17 cellular contexts compared by ENCODE assay signal in genomic region chr20:53859684-53860083, GRCh38.
DNase-seq lines count a peak whose midpoint lies in the region; ATAC-seq, FAIRE-seq and TF ChIP-seq lines count a peak whose summit lies in the region.
"Had no signal": no experiment of that assay in that cellular context is flagged by ENCODE, and none has a peak within 500 bp of the region (broad histone marks: within the 10 kb centered on the region; RNA-seq: fewer than 3 reads in every experiment).

No MANE protein-coding gene starts in this region.

- H3K36me3 Mint-ChIP-seq in GM23338 (ENCODE audit: low read depth) = 0 out of 3 replicates have a peak, but pooled peaks cover 3% of the 10 kb centered on the region
- no peaks in the 10 kb centered on the region for H3K36me3 Mint-ChIP-seq in activated T-cell treated with anti-CD3 and anti-CD28 coated beads, Interleukin-2, amount 50 U/mL, for 4 hours (ENCODE audit: insufficient read depth)

- peaks cover 38% of the 10 kb centered on the region for H3K4me1 Mint-ChIP-seq in GM23338
- peaks cover 28% of the 10 kb centered on the region for H3K4me1 Mint-ChIP-seq in activated T-cell treated with anti-CD3 and anti-CD28 coated beads, Interleukin-2, amount 50 U/mL, for 4 hours (ENCODE audit: low read depth)

- H3K9me3 Mint-ChIP-seq in GM23338 = peaks cover 3% of the 10 kb centered on the region; the same call in 1 of the 3 replicates
- no peaks in the 10 kb centered on the region for H3K9me3 Mint-ChIP-seq in activated T-cell treated with anti-CD3 and anti-CD28 coated beads, Interleukin-2, amount 50 U/mL, for 4 hours
- H3K9me3 Mint-ChIP-seq: activated CD4-positive, alpha-beta T cell treated with anti-CD3 and anti-CD28 coated beads, Interleukin-2, amount 10 ng/mL, durations not matched to agents 24 days and 14 days; activated naive CD8-positive, alpha-beta T cell treated with anti-CD3 and anti-CD28 coated beads, Interleukin-2, amount 10 ng/mL, durations not matched to agents 7 days and 5 days had no signal

- POLR2A ChIA-PET in K562 (lab: Yijun Ruan, JAX) = interaction anchor here (0.7 to 1.0 kb wide), 2 partner anchors 12 to 13 kb away, joined by 3 read pairs; no protein-coding TSS in a partner anchor

- H3K27me3 ChIP-seq in GM23338 (ENCODE audit: insufficient read depth) (no peaks in the 10 kb centered on the region), K562 (ENCODE audit: control insufficient read depth in 2 of 2, insufficient read depth in 2 of 2, low read length in 2 of 2) (no peaks in the 10 kb centered on the region), keratinocyte (ENCODE audit: control insufficient read depth, extremely low read depth, insufficient read depth, low read length) (no peaks in the 10 kb centered on the region)
- H3K27me3 ChIP-seq: cardiac muscle cell, neutrophil had no signal

- FAIRE-seq in K562 (lab: Jason Lieb, UNC) = peak; percentile 29
- FAIRE-seq in keratinocyte (lab: Jason Lieb, UNC) = no peak

- BruUV-seq in K562 (replicated peaks; lab: Mats Ljungman, UMichigan) = no TSS peak

- peaks cover 9% of the 10 kb centered on the region for H3K27me3 Mint-ChIP-seq in GM23338 (ENCODE audit: insufficient read depth, low read depth, poor library complexity)
- H3K27me3 Mint-ChIP-seq in activated T-cell treated with anti-CD3 and anti-CD28 coated beads, Interleukin-2, amount 50 U/mL, for 4 hours (ENCODE audit: low read depth) = no peaks in the 10 kb centered on the region
- H3K27me3 Mint-ChIP-seq: activated CD4-positive, alpha-beta T cell treated with anti-CD3 and anti-CD28 coated beads, Interleukin-2, amount 10 ng/mL, durations not matched to agents 24 days and 14 days; activated naive CD8-positive, alpha-beta T cell treated with anti-CD3 and anti-CD28 coated beads, Interleukin-2, amount 10 ng/mL, durations not matched to agents 7 days and 5 days had no signal

- H3K9me1 ChIP-seq in K562 (ENCODE audit: control insufficient read depth, insufficient read depth, low read length) (no peaks in the 10 kb centered on the region), keratinocyte (ENCODE audit: control insufficient read depth, extremely low read depth, insufficient read depth, low read length) (no peaks in the 10 kb centered on the region)

- H3K9me2 ChIP-seq in GM23338 (ENCODE audit: insufficient read depth) = no peaks in the 10 kb centered on the region

- H4K20me1 ChIP-seq in GM23338 (replicated peaks; ENCODE audit: insufficient read depth) (no peaks in the 10 kb centered on the region), K562 (replicated peaks; ENCODE audit: control insufficient read depth, insufficient read depth, low read length) (no peaks in the 10 kb centered on the region), keratinocyte (ENCODE audit: control insufficient read depth, extremely low read depth, insufficient read depth, low read length) (no peaks in the 10 kb centered on the region)

- H3K4me1 ChIP-seq in GM23338 (ENCODE audit: insufficient read depth) (peaks cover 26% of the 10 kb centered on the region), K562 (replicated peaks in 1 of 2; ENCODE audit: control insufficient read depth in 2 of 2, insufficient read depth in 2 of 2, low read length in 2 of 2) (no peaks in the 10 kb centered on the region; a peak in 2 of 5 replicates), keratinocyte (ENCODE audit: control insufficient read depth, extremely low read depth, insufficient read depth, low read length) (peaks cover 6% of the 10 kb centered on the region)

- no peaks in the 10 kb centered on the region for H3K36me3 ChIP-seq in GM23338 (ENCODE audit: insufficient read depth)
- H3K36me3 ChIP-seq in K562 (ENCODE audit: control insufficient read depth, insufficient read depth, low read length) = no peaks in the 10 kb centered on the region
- no peaks in the 10 kb centered on the region for H3K36me3 ChIP-seq in keratinocyte (ENCODE audit: control insufficient read depth in 2 of 2, extremely low read depth in 1 of 2, insufficient read depth in 2 of 2, low read length in 2 of 2)
- H3K36me3 ChIP-seq: cardiac muscle cell, neutrophil had no signal

- TF ChIP-seq CTCF in GM23338 (conservative IDR thresholded peaks at IDR 0.05; ENCODE audit: low read depth in 2 of 2) (no peak), K562 (IDR thresholded peaks at IDR 0.05 in 2 of 3, conservative IDR thresholded peaks at IDR 0.05 in 1 of 3; ENCODE audit: insufficient read depth in 2 of 3, low read depth in 1 of 3, low read length in 3 of 3) (no peak), keratinocyte (optimal IDR thresholded peaks at IDR 0.05 in 1 of 3, IDR thresholded peaks at IDR 0.05 in 1 of 3, conservative IDR thresholded peaks at IDR 0.05 in 1 of 3; ENCODE audit: extremely low read depth in 1 of 3, insufficient read depth in 2 of 3, low read length in 3 of 3) (no peak)

- TF ChIP-seq RAD21 in K562 (CRISPR knock-in tag; conservative IDR thresholded peaks at IDR 0.05 in 1 of 2, IDR thresholded peaks at IDR 0.05 in 1 of 2) = no peak

- no peak for TF ChIP-seq POLR2A in K562 (conservative IDR thresholded peaks at IDR 0.05)

- H3K9ac ChIP-seq in K562 (ENCODE audit: insufficient read depth in 1 of 2, low read depth in 2 of 2, low read length in 2 of 2) (no peak overlapping the region), keratinocyte (ENCODE audit: control insufficient read depth, extremely low read depth, insufficient read depth, low read length) (no peak overlapping the region)

- H3K4me3 Mint-ChIP-seq in GM23338 = no peak overlapping the region
- no peak overlapping the region for H3K4me3 Mint-ChIP-seq in activated T-cell treated with anti-CD3 and anti-CD28 coated beads, Interleukin-2, amount 50 U/mL, for 4 hours
- H3K4me3 Mint-ChIP-seq: activated CD4-positive, alpha-beta T cell treated with anti-CD3 and anti-CD28 coated beads, Interleukin-2, amount 10 ng/mL, durations not matched to agents 24 days and 14 days; activated naive CD8-positive, alpha-beta T cell treated with anti-CD3 and anti-CD28 coated beads, Interleukin-2, amount 10 ng/mL, durations not matched to agents 7 days and 5 days had no signal

- intact Hi-C loops in K562 (cut with micrococcal nuclease) (loop anchor here (10.0 kb wide), 1 partner anchor 125 kb away; no protein-coding TSS in a partner anchor), sciatic nerve (cut with DNase I) (no loop called here)

- H2AFZ ChIP-seq in GM23338 = peak overlapping the region; percentile 21; the same call in 1 of the 2 replicates
- peak overlapping the region; percentile 72 for H2AFZ ChIP-seq in K562 (ENCODE audit: low read depth, low read length)
- peak overlapping the region; percentile 33 for H2AFZ ChIP-seq in keratinocyte (ENCODE audit: control insufficient read depth, low read length)

- H3F3A ChIP-seq in GM23338 (replicated peaks; ENCODE audit: low read depth) = no peaks in the 10 kb centered on the region

- H3K9me3 ChIP-seq in K562 (replicated peaks; ENCODE audit: control insufficient read depth, insufficient read depth, low read depth, low read length) (no peaks in the 10 kb centered on the region), keratinocyte (ENCODE audit: control insufficient read depth, low read depth, low read length) (no peaks in the 10 kb centered on the region)
- H3K9me3 ChIP-seq: neutrophil had no signal

- no peaks in the 10 kb centered on the region for H3K79me2 ChIP-seq in GM23338 (replicated peaks; ENCODE audit: insufficient read depth)
- no peaks in the 10 kb centered on the region for H3K79me2 ChIP-seq in K562 (ENCODE audit: control insufficient read depth, insufficient read depth, low read length)
- no peaks in the 10 kb centered on the region for H3K79me2 ChIP-seq in keratinocyte (ENCODE audit: control insufficient read depth, insufficient read depth, low read length)

- no peak for TF ChIP-seq EP300 in K562 (IDR thresholded peaks at IDR 0.05; ENCODE audit: low read length)

- H3K27ac ChIP-seq in GM23338 (ENCODE audit: low read depth) = no peak overlapping the region
- no peak overlapping the region for H3K27ac ChIP-seq in K562 (ENCODE audit: extremely low read depth, low read depth, low read length)
- H3K27ac ChIP-seq in keratinocyte (ENCODE audit: control insufficient read depth, insufficient read depth, low read length) = no peak overlapping the region
- H3K27ac ChIP-seq: cardiac muscle cell, neutrophil had no signal

- DNase-seq in GM23338 (ENCODE audit: low spot score) (no peak), K562 (ENCODE audit: extremely low read depth in 1 of 4, low spot score in 3 of 4) (peak in 1 of 4 experiments; percentile 58), keratinocyte (ENCODE audit: low read depth, low spot score) (no peak), sciatic nerve (ENCODE audit: low spot score) (peak; percentile 69), T-helper 2 cell (no peak), NCI-H446 treated with DMSO at 0.1 percent for 48 hours (lab: John Stamatoyannopoulos, UW) (no peak), mesenteric fat pad (ENCODE audit: low spot score) (no peak)
- DNase-seq in activated T-cell treated with anti-CD3 and anti-CD28 coated beads, Interleukin-2, amount 50 U/mL, for 4 hours = no peak
- DNase-seq: activated CD4-positive, alpha-beta T cell treated with anti-CD3 and anti-CD28 coated beads, Interleukin-2, amount 10 ng/mL, durations not matched to agents 24 days and 14 days; activated naive CD8-positive, alpha-beta T cell treated with anti-CD3 and anti-CD28 coated beads, Interleukin-2, amount 10 ng/mL, durations not matched to agents 7 days and 5 days; activated T-cell treated with anti-CD3 and anti-CD28 coated beads for 4 hours; HCEC 1CT; head of caudate nucleus; NCI-H2081; stimulated activated CD4-positive, alpha-beta T cell treated with anti-CD3 and anti-CD28 coated beads, Interleukin-12 subunit alpha, Interleukin-12 subunit beta, amount 100 ng/mL, for 4 hours had no signal

- WGBS in K562 (ENCODE audit: insufficient coverage, low coverage, missing lambda C conversion rate) = 61% methylated on average over 5 of the region's 5 CpGs

- ATAC-seq in GM23338 = no peak
- no peak for ATAC-seq in K562
- peak; percentile 93 for ATAC-seq in sciatic nerve
- no peak for ATAC-seq in activated T-cell treated with anti-CD3 and anti-CD28 coated beads, Interleukin-2, amount 50 U/mL, for 4 hours

- H3K27ac Mint-ChIP-seq in GM23338 = no peak overlapping the region
- H3K27ac Mint-ChIP-seq: activated CD4-positive, alpha-beta T cell treated with anti-CD3 and anti-CD28 coated beads, Interleukin-2, amount 10 ng/mL, durations not matched to agents 24 days and 14 days; activated naive CD8-positive, alpha-beta T cell treated with anti-CD3 and anti-CD28 coated beads, Interleukin-2, amount 10 ng/mL, durations not matched to agents 7 days and 5 days had no signal

- in situ Hi-C loops in K562 (cut with MboI) = no loop called here

- H3K4me2 ChIP-seq in GM23338 (no peak overlapping the region), K562 (ENCODE audit: insufficient read depth, low read length) (no peak overlapping the region), keratinocyte (ENCODE audit: control insufficient read depth, extremely low read depth, insufficient read depth, low read depth, low read length) (no peak overlapping the region)

- dilution Hi-C loops in keratinocyte (cut with MboI; ENCODE audit: extremely low pct_ligation_motif_present, low sequenced_read_pairs) = no loop called here

- CTCF ChIA-PET in K562 (lab: Yijun Ruan, JAX; ENCODE audit: low intra/inter-chr PET ratio) = no interaction called here

- no peak overlapping the region for H3K4me3 ChIP-seq in GM23338
- H3K4me3 ChIP-seq in K562 = no peak overlapping the region
- H3K4me3 ChIP-seq in keratinocyte (ENCODE audit: control insufficient read depth in 2 of 3, extremely low read depth in 1 of 3, insufficient read depth in 2 of 3, low read depth in 1 of 3, low read length in 3 of 3) = no peak overlapping the region
- H3K4me3 ChIP-seq: cardiac muscle cell had no signal

Comparison
In these comparisons a context has a peak if more than half of its experiments do, and no peak if none do; other contexts are left out.
1. H2AFZ ChIP-seq: peak in every context shown above with its lines; median percentile 72 in K562; 33 in keratinocyte; 21 in GM23338.